Comparison of ENCODE assay signal across 1 cellular context in genomic region chr19:19956431-19957075, GRCh38.
TF ChIP-seq lines count a peak whose summit lies in the region.

No MANE protein-coding gene starts in this region.

TF ChIP-seq in K562, 482 proteins besides CTCF, POLR2A, EP300 and RAD21:
- TF ChIP-seq KDM5B (IDR thresholded peaks at IDR 0.05; ENCODE audit: insufficient replicate concordance, low read depth, low read length): no peak
- TF ChIP-seq ZNF41 (CRISPR knock-in tag; conservative IDR thresholded peaks at IDR 0.05): no peak
- TF ChIP-seq ERF (CRISPR knock-in tag; IDR thresholded peaks at IDR 0.05): no peak
- TF ChIP-seq BRCA1 (IDR thresholded peaks at IDR 0.05): no peak
- no peak for TF ChIP-seq BRCA1 (CRISPR knock-in tag; IDR thresholded peaks at IDR 0.05)
- TF ChIP-seq, protein P1, sequence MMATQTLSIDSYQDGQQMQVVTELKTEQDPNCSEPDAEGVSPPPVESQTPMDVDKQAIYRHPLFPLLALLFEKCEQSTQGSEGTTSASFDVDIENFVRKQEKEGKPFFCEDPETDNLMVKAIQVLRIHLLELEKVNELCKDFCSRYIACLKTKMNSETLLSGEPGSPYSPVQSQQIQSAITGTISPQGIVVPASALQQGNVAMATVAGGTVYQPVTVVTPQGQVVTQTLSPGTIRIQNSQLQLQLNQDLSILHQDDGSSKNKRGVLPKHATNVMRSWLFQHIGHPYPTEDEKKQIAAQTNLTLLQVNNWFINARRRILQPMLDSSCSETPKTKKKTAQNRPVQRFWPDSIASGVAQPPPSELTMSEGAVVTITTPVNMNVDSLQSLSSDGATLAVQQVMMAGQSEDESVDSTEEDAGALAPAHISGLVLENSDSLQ (IDR thresholded peaks at IDR 0.05): peak; percentile 93
- no peak for TF ChIP-seq ELF4 (CRISPR knock-in tag; IDR thresholded peaks at IDR 0.05)
- no peak for TF ChIP-seq EP400 (IDR thresholded peaks at IDR 0.05)
- TF ChIP-seq, protein P2, sequence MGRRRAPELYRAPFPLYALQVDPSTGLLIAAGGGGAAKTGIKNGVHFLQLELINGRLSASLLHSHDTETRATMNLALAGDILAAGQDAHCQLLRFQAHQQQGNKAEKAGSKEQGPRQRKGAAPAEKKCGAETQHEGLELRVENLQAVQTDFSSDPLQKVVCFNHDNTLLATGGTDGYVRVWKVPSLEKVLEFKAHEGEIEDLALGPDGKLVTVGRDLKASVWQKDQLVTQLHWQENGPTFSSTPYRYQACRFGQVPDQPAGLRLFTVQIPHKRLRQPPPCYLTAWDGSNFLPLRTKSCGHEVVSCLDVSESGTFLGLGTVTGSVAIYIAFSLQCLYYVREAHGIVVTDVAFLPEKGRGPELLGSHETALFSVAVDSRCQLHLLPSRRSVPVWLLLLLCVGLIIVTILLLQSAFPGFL (CRISPR knock-in tag; IDR thresholded peaks at IDR 0.05): no peak
- TF ChIP-seq ZFP30 (CRISPR knock-in tag; IDR thresholded peaks at IDR 0.05; ENCODE audit: borderline replicate concordance): no peak
- no peak for TF ChIP-seq SNRNP70 (optimal IDR thresholded peaks at IDR 0.05; ENCODE audit: low read depth, low read length)
- no peak for TF ChIP-seq EHMT2 (IDR thresholded peaks at IDR 0.05)
- TF ChIP-seq, protein P3, sequence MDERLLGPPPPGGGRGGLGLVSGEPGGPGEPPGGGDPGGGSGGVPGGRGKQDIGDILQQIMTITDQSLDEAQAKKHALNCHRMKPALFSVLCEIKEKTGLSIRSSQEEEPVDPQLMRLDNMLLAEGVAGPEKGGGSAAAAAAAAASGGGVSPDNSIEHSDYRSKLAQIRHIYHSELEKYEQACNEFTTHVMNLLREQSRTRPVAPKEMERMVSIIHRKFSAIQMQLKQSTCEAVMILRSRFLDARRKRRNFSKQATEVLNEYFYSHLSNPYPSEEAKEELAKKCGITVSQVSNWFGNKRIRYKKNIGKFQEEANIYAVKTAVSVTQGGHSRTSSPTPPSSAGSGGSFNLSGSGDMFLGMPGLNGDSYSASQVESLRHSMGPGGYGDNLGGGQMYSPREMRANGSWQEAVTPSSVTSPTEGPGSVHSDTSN (CRISPR knock-in tag; IDR thresholded peaks at IDR 0.05; ENCODE audit: low read depth): peak; percentile 32; the same call in 1 of the 2 replicates
- TF ChIP-seq, protein P3 (tag; conservative IDR thresholded peaks at IDR 0.05; ENCODE audit: low read depth): no peak
- peak; percentile 46 for TF ChIP-seq MEIS2 (IDR thresholded peaks at IDR 0.05; ENCODE audit: partially characterized antibody)
- no peak for TF ChIP-seq SRSF9 (IDR thresholded peaks at IDR 0.05; ENCODE audit: borderline replicate concordance, low read depth, low read length)
- TF ChIP-seq FOXA1 (IDR thresholded peaks at IDR 0.05; ENCODE audit: borderline replicate concordance): no peak
- no peak for TF ChIP-seq SAFB (IDR thresholded peaks at IDR 0.05; ENCODE audit: borderline replicate concordance, low read depth, low read length)
- TF ChIP-seq ZNF696 (CRISPR knock-in tag; conservative IDR thresholded peaks at IDR 0.05): no peak
- TF ChIP-seq, protein P4, sequence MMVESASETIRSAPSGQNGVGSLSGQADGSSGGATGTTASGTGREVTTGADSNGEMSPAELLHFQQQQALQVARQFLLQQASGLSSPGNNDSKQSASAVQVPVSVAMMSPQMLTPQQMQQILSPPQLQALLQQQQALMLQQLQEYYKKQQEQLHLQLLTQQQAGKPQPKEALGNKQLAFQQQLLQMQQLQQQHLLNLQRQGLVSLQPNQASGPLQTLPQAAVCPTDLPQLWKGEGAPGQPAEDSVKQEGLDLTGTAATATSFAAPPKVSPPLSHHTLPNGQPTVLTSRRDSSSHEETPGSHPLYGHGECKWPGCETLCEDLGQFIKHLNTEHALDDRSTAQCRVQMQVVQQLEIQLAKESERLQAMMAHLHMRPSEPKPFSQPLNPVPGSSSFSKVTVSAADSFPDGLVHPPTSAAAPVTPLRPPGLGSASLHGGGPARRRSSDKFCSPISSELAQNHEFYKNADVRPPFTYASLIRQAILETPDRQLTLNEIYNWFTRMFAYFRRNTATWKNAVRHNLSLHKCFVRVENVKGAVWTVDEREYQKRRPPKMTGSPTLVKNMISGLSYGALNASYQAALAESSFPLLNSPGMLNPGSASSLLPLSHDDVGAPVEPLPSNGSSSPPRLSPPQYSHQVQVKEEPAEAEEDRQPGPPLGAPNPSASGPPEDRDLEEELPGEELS (CRISPR knock-in tag; IDR thresholded peaks at IDR 0.05; ENCODE audit: borderline replicate concordance): no peak
- TF ChIP-seq RBFOX2 (IDR thresholded peaks at IDR 0.05; ENCODE audit: low read depth, low read length): peak; percentile 31; the same call in 1 of the 2 replicates
